ENCODE assay signal across 8 cellular contexts in genomic region chr3:98817546-98817945, GRCh38. TPM values are rescaled to one million over a fixed set of nuclear protein-coding genes. Genes with fewer than 3 reads are reported as not detected.
A peak's percentile ranks its signal among the peaks of the same experiment; 100 is the strongest.
DNase-seq lines count a peak whose midpoint lies in the region; ATAC-seq and TF ChIP-seq lines count a peak whose summit lies in the region.

No MANE protein-coding gene starts in this region.

- no peaks in the 10 kb centered on the region for H3K36me3 ChIP-seq in MM.1S (replicated peaks; ENCODE audit: insufficient read depth, low read length)
- H3K36me3 ChIP-seq in esophagus squamous epithelium: peaks cover 0 to 16% (median 0%) of the 10 kb centered on the region in 3 donors

- no peak for DNase-seq in Right ventricle myocardium inferior (ENCODE audit: missing footprints)
- DNase-seq in cardiac septum (ENCODE audit: low spot score): no peak
- peak; percentile 36 for DNase-seq in HEK293T (ENCODE audit: extremely low spot score)
- peak; percentile 54 for DNase-seq in MM.1S
- DNase-seq in SK-MEL-5 (ENCODE audit: low read depth, low spot score): peak; percentile 77
- DNase-seq in esophagus squamous epithelium (lab: John Stamatoyannopoulos, UW): no peak
- DNase-seq in neural crest cell (ENCODE audit: low read depth, low spot score): no peak
- no peak for DNase-seq in posterior cingulate gyrus

- H3K9me3 ChIP-seq in MM.1S (replicated peaks; ENCODE audit: insufficient read depth, low read length): no peaks in the 10 kb centered on the region
- H3K9me3 ChIP-seq in esophagus squamous epithelium: no peaks in the 10 kb centered on the region

- no peak overlapping the region for H3K9ac ChIP-seq in MM.1S (ENCODE audit: low read length)

- no peaks in the 10 kb centered on the region for H3K9me3 Mint-ChIP-seq in neural crest cell

- no peaks in the 10 kb centered on the region for H3K79me2 ChIP-seq in MM.1S (ENCODE audit: low read length)

- no peaks in the 10 kb centered on the region for H4K20me1 ChIP-seq in MM.1S (ENCODE audit: insufficient read depth, low read length)

- H3K36me3 Mint-ChIP-seq in neural crest cell (ENCODE audit: low read depth): peaks cover 11% of the 10 kb centered on the region

- intact Hi-C loops in Right ventricle myocardium inferior (cut with DNase I) (loop anchor here (1.0 to 10.0 kb wide), 3 partner anchors 85 to 783 kb away; partner anchors contain the start of genes DCBLD2 and GABRR3), cardiac septum (cut with DNase I) (loop anchor here (1.0 to 10.0 kb wide), 4 partner anchors 85 to 357 kb away; partner anchors contain the start of gene DCBLD2), esophagus squamous epithelium (cut with DNase I) (loop anchor here (5.0 kb wide), 2 partner anchors 175 to 215 kb away; no protein-coding TSS in a partner anchor), posterior cingulate gyrus (cut with DNase I) (loop anchor here (1.0 to 10.0 kb wide), 3 partner anchors 85 to 937 kb away; partner anchors contain the start of gene DCBLD2)

- H3K27ac ChIP-seq in MM.1S (ENCODE audit: low read length) (no peak overlapping the region), esophagus squamous epithelium (no peak overlapping the region)

- no peak overlapping the region for H2AFZ ChIP-seq in MM.1S (ENCODE audit: low read length)

- H3K9me2 ChIP-seq in MM.1S (replicated peaks; ENCODE audit: insufficient read depth, low read length): no peaks in the 10 kb centered on the region

- POLR2A ChIA-PET in HEK293T (lab: Yijun Ruan, JAX): no interaction called here

- no peak overlapping the region for H3K4me2 ChIP-seq in MM.1S (ENCODE audit: low read depth, low read length)

- H3K4me3 ChIP-seq in MM.1S (ENCODE audit: low read length) (no peak overlapping the region), esophagus squamous epithelium (no peak overlapping the region)

- H3K4me3 Mint-ChIP-seq in neural crest cell: no peak overlapping the region

- in situ Hi-C loops in SK-MEL-5 (cut with HindIII; ENCODE audit: low pct_unique_long_range_greater_than_20kb, low sequenced_read_pairs): no loop called here

- no peak for TF ChIP-seq POLR2A in esophagus squamous epithelium (IDR thresholded peaks at IDR 0.05)

- no peaks in the 10 kb centered on the region for H3K4me1 Mint-ChIP-seq in neural crest cell

- H3K27me3 Mint-ChIP-seq in neural crest cell (ENCODE audit: low read depth): no peaks in the 10 kb centered on the region

- H3K27me3 ChIP-seq in MM.1S (replicated peaks; ENCODE audit: insufficient read depth, low read length): no peaks in the 10 kb centered on the region
- no peaks in the 10 kb centered on the region for H3K27me3 ChIP-seq in esophagus squamous epithelium

- no peak overlapping the region for H3K27ac Mint-ChIP-seq in neural crest cell (ENCODE audit: unreplicated experiment)

- ATAC-seq in Right ventricle myocardium inferior: peak; percentile 82

- 27 to 29% methylated on average over 1 of the region's 1 CpG for WGBS in esophagus squamous epithelium, 2 donors

- H3F3A ChIP-seq in MM.1S (ENCODE audit: insufficient read depth, low read length): no peaks in the 10 kb centered on the region

- H3K4me1 ChIP-seq in MM.1S (ENCODE audit: low read length): no peaks in the 10 kb centered on the region
- H3K4me1 ChIP-seq in esophagus squamous epithelium: peaks cover 0 to 3% (median 0%) of the 10 kb centered on the region in 3 donors

- CTCF ChIA-PET in HEK293T (lab: Yijun Ruan, JAX): interaction anchor here (0.9 to 5.5 kb wide), 5 partner anchors 168 to 356 kb away, joined by 4 to 41 read pairs (median 5); no protein-coding TSS in a partner anchor

- TF ChIP-seq CTCF in MM.1S (IDR thresholded peaks at IDR 0.05; ENCODE audit: low read length) (peak; percentile 70), esophagus squamous epithelium (IDR thresholded peaks at IDR 0.05) (peak; percentile 52 to 86 (median 78)), neural crest cell (conservative IDR thresholded peaks at IDR 0.05) (peak; percentile 84)

TF ChIP-seq in HEK293T, 16 proteins besides CTCF, POLR2A, EP300 and RAD21:
- no peak for TF ChIP-seq FOXA1 (IDR thresholded peaks at IDR 0.05)
- TF ChIP-seq HDGF (IDR thresholded peaks at IDR 0.05; ENCODE audit: borderline replicate concordance): no peak
- no peak for TF ChIP-seq CTBP1 (IDR thresholded peaks at IDR 0.05; ENCODE audit: borderline replicate concordance)
- TF ChIP-seq TARDBP (IDR thresholded peaks at IDR 0.05): no peak
- TF ChIP-seq FOXK2 (IDR thresholded peaks at IDR 0.05): no peak
- TF ChIP-seq ARNT (IDR thresholded peaks at IDR 0.05): no peak
- no peak for TF ChIP-seq PKNOX1 (IDR thresholded peaks at IDR 0.05)
- no peak for TF ChIP-seq NFRKB (IDR thresholded peaks at IDR 0.05)
- no peak for TF ChIP-seq L3MBTL2 (conservative IDR thresholded peaks at IDR 0.05)
- no peak for TF ChIP-seq FOXM1 (IDR thresholded peaks at IDR 0.05; ENCODE audit: borderline replicate concordance)
- TF ChIP-seq SUZ12 (IDR thresholded peaks at IDR 0.05): no peak
- no peak for TF ChIP-seq ZNF384 (IDR thresholded peaks at IDR 0.05)
- TF ChIP-seq BHLHE40 (IDR thresholded peaks at IDR 0.05; ENCODE audit: borderline replicate concordance): no peak
- TF ChIP-seq LEF1 (IDR thresholded peaks at IDR 0.05; ENCODE audit: borderline replicate concordance): no peak
- TF ChIP-seq ELF4 (IDR thresholded peaks at IDR 0.05): no peak
TF ChIP-seq in HEK293T: peak in this region for 0.

RNA-seq across cellular contexts. Expression of gene ST3GAL6, which starts 54.4 kb away (rescaled TPM):
- total RNA-seq in Right ventricle myocardium inferior: 27.1 TPM
- total RNA-seq in cardiac septum: 87.0 TPM
- total RNA-seq in SK-MEL-5 (2014; rRNA removed; shearing (Covaris generic)): 254 and 271 TPM in 2 replicates
- 125 and 141 TPM in 2 replicates for polyA plus RNA-seq in SK-MEL-5 (2015; cell fraction: cytosol; rRNA removed)
- polyA plus RNA-seq in SK-MEL-5 (2015; cell fraction: nucleus; rRNA removed): 284 and 324 TPM in 2 replicates
- 1 to 10 TPM; 3.9 to 5.3 (median 4.4) TPM for total RNA-seq in esophagus squamous epithelium
- total RNA-seq in neural crest cell: 16.0 and 17.9 TPM in 2 replicates

Comparison
In these comparisons a context has a peak if more than half of its experiments do, and no peak if none do; other contexts are left out.
1. DNase-seq: peak in HEK293T (single experiment), MM.1S (single experiment) and SK-MEL-5 (single experiment); none in Right ventricle myocardium inferior (single experiment), cardiac septum (single experiment), esophagus squamous epithelium (single experiment), neural crest cell (single experiment) and posterior cingulate gyrus (0 of 10).
2. Peak in every context shown above with its lines, with median percentiles within 50 percentile points of each other: CTCF ChIP-seq.